In the genomic region with DNA sequence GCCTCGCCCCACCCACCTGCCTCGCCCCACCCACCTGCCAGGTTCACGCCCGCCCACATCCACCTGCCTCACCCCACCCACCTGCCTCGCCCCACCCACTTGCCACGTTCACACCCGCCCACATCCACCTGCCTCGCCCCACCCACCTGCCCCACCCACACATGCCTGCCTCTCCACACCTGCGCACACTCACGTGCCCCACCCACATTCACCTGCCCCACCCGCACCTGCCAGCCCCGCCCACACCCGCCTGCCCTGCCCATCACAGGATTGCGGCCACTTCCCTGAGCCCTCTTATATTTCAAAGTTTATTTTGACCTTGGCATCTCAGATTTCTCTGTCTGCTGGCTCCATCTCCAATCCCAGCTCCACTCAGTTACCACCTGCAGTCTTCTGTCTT, we compare ENCODE assay signal across 19 cellular contexts.
"Had no signal": no experiment of that assay in that cellular context is flagged by ENCODE, and none has a peak within 500 bp of the region (broad histone marks: within the 10 kb centered on the region; RNA-seq: fewer than 3 reads in every experiment).

No MANE protein-coding gene starts in this region.

- H3K27me3 ChIP-seq: brain microvascular endothelial cell, colonic mucosa had no signal

- H3K4me3 Mint-ChIP-seq: activated CD4-positive, alpha-beta T cell treated with anti-CD3 and anti-CD28 coated beads, Interleukin-2, amount 10 ng/mL, durations not matched to agents 24 days and 14 days; activated CD8-positive, alpha-beta T cell treated with anti-CD3 and anti-CD28 coated beads for 36 hours; activated naive CD8-positive, alpha-beta T cell treated with anti-CD3 and anti-CD28 coated beads, Interleukin-2, amount 50 U/mL, for 24 hours; central memory CD8-positive, alpha-beta T cell; natural killer cell; stimulated activated naive B cell treated with anti-CD40 and anti-IgM and Interleukin-4, amounts not matched to agents 10 μg/mL and 1 μg/mL and 100 μg/mL, for 72 hours had no signal

- H3K36me3 Mint-ChIP-seq: natural killer cell; stimulated activated naive B cell treated with anti-CD40 and anti-IgM and Interleukin-4, amounts not matched to agents 10 μg/mL and 1 μg/mL and 100 μg/mL, for 72 hours had no signal

- H3K9me3 Mint-ChIP-seq: activated CD4-positive, alpha-beta T cell treated with anti-CD3 and anti-CD28 coated beads, Interleukin-2, amount 10 ng/mL, durations not matched to agents 24 days and 14 days; activated CD8-positive, alpha-beta T cell treated with anti-CD3 and anti-CD28 coated beads for 36 hours; activated T-helper 2 cell treated with anti-CD3 and anti-CD28 coated beads, Interferon-gamma antibody, Interleukin-2, Interleukin-4, amounts not matched to agents 10 μg/mL and 5 μg/mL and 100 μg/mL, durations not matched to agents 14 hours and 24 hours and 36 hours had no signal

- H3K4me3 ChIP-seq: colonic mucosa, spleen, thoracic aorta had no signal

- H3K36me3 ChIP-seq: brain microvascular endothelial cell, colonic mucosa, spleen, thoracic aorta had no signal

- H3K27ac ChIP-seq: brain microvascular endothelial cell, colonic mucosa, spleen, thoracic aorta had no signal

- H3K4me1 Mint-ChIP-seq: activated CD4-positive, alpha-beta T cell treated with anti-CD3 and anti-CD28 coated beads, Interleukin-2, amount 10 ng/mL, durations not matched to agents 24 days and 14 days; activated naive CD8-positive, alpha-beta T cell treated with anti-CD3 and anti-CD28 coated beads, Interleukin-2, amount 50 U/mL, for 24 hours; central memory CD8-positive, alpha-beta T cell; natural killer cell had no signal

- H3K9me3 ChIP-seq: colonic mucosa, spleen, thoracic aorta had no signal

- DNase-seq: activated CD4-positive, alpha-beta T cell treated with anti-CD3 and anti-CD28 coated beads, Interleukin-2, amount 10 ng/mL, durations not matched to agents 24 days and 14 days; activated CD4-positive, CD25-positive, alpha-beta regulatory T cell; activated CD8-positive, alpha-beta T cell treated with anti-CD3 and anti-CD28 coated beads for 36 hours; activated naive CD4-positive, alpha-beta T cell treated with Interleukin-2 at 50 U/mL for 16 hours; activated naive CD8-positive, alpha-beta T cell treated with anti-CD3 and anti-CD28 coated beads, Interleukin-2, amount 50 U/mL, for 24 hours; activated T-cell treated with anti-CD3 and anti-CD28 coated beads, Interleukin-2, amount 50 U/mL, for 1 hour; brain microvascular endothelial cell; colonic mucosa; erythroblast; kidney; natural killer cell; posterior cingulate gyrus; retina; spleen; stimulated activated naive B cell treated with anti-CD40 and anti-IgM and Interleukin-4, amounts not matched to agents 10 μg/mL and 1 μg/mL and 100 μg/mL, for 72 hours; T1000 had no signal

- H3K27me3 Mint-ChIP-seq: activated CD4-positive, alpha-beta T cell treated with anti-CD3 and anti-CD28 coated beads, Interleukin-2, amount 10 ng/mL, durations not matched to agents 24 days and 14 days; activated CD8-positive, alpha-beta T cell treated with anti-CD3 and anti-CD28 coated beads for 36 hours; activated naive CD8-positive, alpha-beta T cell treated with anti-CD3 and anti-CD28 coated beads, Interleukin-2, amount 50 U/mL, for 24 hours; central memory CD8-positive, alpha-beta T cell; stimulated activated naive B cell treated with anti-CD40 and anti-IgM and Interleukin-4, amounts not matched to agents 10 μg/mL and 1 μg/mL and 100 μg/mL, for 72 hours had no signal

- H3K4me1 ChIP-seq: colonic mucosa, spleen had no signal

- H3K27ac Mint-ChIP-seq: activated CD4-positive, alpha-beta T cell treated with anti-CD3 and anti-CD28 coated beads, Interleukin-2, amount 10 ng/mL, durations not matched to agents 24 days and 14 days; activated CD8-positive, alpha-beta T cell treated with anti-CD3 and anti-CD28 coated beads for 36 hours; activated naive CD8-positive, alpha-beta T cell treated with anti-CD3 and anti-CD28 coated beads, Interleukin-2, amount 50 U/mL, for 24 hours; activated T-helper 2 cell treated with anti-CD3 and anti-CD28 coated beads, Interferon-gamma antibody, Interleukin-2, Interleukin-4, amounts not matched to agents 10 μg/mL and 5 μg/mL and 100 μg/mL, durations not matched to agents 14 hours and 24 hours and 36 hours; natural killer cell; stimulated activated naive B cell treated with anti-CD40 and anti-IgM and Interleukin-4, amounts not matched to agents 10 μg/mL and 1 μg/mL and 100 μg/mL, for 72 hours had no signal
